ENCODE assay signal across 9 cellular contexts in genomic region chr12:9577729-9578128, GRCh38. TPM values are rescaled to one million over a fixed set of nuclear protein-coding genes. Genes with fewer than 3 reads are reported as not detected.
"Had no signal": no experiment of that assay in that cellular context is flagged by ENCODE, and none has a peak within 500 bp of the region (broad histone marks: within the 10 kb centered on the region; RNA-seq: fewer than 3 reads in every experiment).

No MANE protein-coding gene starts in this region.

RNA-seq across cellular contexts. Expression of gene KLRB1, which starts 30.0 kb away (rescaled TPM):
- total RNA-seq: activated naive CD8-positive, alpha-beta T cell treated with anti-CD3 and anti-CD28 coated beads for 36 hours; activated T-helper 1 cell treated with anti-CD3 and anti-CD28 coated beads, Interleukin-12 subunit alpha, Interleukin-12 subunit beta, Interleukin-2, Interleukin-4 antibody, amounts not matched to agents 30 ng/mL and 10 ng/mL and 1 ng/mL, durations not matched to agents 14 hours and 24 hours and 36 hours; ascending aorta; astrocyte; bronchial epithelial cell; cardiac muscle cell; cerebellum; chondrocyte had no signal
- polyA plus RNA-seq: aorta, cardiac muscle cell had no signal
